10 cellular contexts compared by ENCODE assay signal in the genomic region with DNA sequence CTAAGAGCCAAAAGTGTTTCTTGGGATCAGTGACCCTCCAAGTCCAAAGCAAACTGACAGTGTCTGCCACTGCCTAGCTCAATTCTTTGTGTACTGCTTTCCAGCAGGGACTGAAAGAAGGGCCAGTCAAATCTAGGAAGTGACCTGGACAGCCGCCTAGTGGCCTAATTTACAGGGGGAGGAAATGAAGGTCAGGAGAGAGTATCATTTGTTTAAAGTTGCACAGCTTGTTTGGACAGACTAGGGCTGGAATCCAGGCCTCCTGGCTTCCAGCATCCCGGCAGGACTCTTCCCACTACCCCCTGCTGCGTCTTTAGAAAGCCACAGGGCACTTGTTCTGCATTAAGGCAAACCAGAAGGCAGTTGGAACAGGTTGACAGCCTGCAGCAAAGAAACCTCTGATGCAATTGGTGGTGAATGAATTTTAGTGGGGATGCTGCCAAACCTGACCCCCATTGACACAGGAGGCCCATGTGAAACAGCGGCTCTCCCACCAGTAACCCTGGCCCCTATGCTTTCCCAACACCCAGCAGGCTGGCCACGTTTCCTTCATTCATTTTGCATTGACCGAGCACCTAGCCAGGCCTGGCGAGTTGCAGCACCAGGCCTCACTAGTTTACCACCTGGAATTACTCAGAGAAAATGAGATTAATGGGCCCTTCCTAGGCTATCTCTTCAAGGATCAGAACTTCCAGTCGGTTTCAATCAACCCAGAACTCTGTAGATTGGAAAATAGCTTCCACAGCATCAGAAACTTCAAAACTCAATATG. TPM values are rescaled to one million over a fixed set of nuclear protein-coding genes. Genes with fewer than 3 reads are reported as not detected.
DNase-seq lines count a peak whose midpoint lies in the region; ATAC-seq and TF ChIP-seq lines count a peak whose summit lies in the region.
"Had no signal": no experiment of that assay in that cellular context is flagged by ENCODE, and none has a peak within 500 bp of the region (broad histone marks: within the 10 kb centered on the region; RNA-seq: fewer than 3 reads in every experiment).

No MANE protein-coding gene starts in this region.

- H3F3A ChIP-seq in SK-N-SH (replicated peaks; ENCODE audit: insufficient read depth), result no peaks in the 10 kb centered on the region

- TF ChIP-seq CTCF in GM12865 (IDR thresholded peaks at IDR 0.05; ENCODE audit: insufficient read depth, low read depth, low read length, missing control alignments), result peak; percentile 16
- TF ChIP-seq CTCF in SK-N-SH (IDR thresholded peaks at IDR 0.05), result peak; percentile 56
- peak in 1 of 5 experiments; percentile 30 for TF ChIP-seq CTCF in gastrocnemius medialis (IDR thresholded peaks at IDR 0.05 in 4 of 5, conservative IDR thresholded peaks at IDR 0.05 in 1 of 5)

- H3K27me3 ChIP-seq in SK-N-SH (ENCODE audit: insufficient read depth) (no peaks in the 10 kb centered on the region), gastrocnemius medialis (no peaks in the 10 kb centered on the region)

- POLR2A ChIA-PET in SK-N-SH (lab: Yijun Ruan, JAX), result interaction anchor here (0.6 to 1.1 kb wide), 2 partner anchors 110 to 198 kb away, joined by 3 to 5 read pairs; a partner anchor contains a TSS

- no peak overlapping the region for H3K9ac ChIP-seq in SK-N-SH

- no peaks in the 10 kb centered on the region for H3K36me3 ChIP-seq in SK-N-SH (replicated peaks in 1 of 2; ENCODE audit: control insufficient read depth in 1 of 2, insufficient read depth in 2 of 2, low read length in 1 of 2)
- no peaks in the 10 kb centered on the region for H3K36me3 ChIP-seq in gastrocnemius medialis

- TF ChIP-seq RAD21 in SK-N-SH (IDR thresholded peaks at IDR 0.05; ENCODE audit: low read length), result peak; percentile 46

- in situ Hi-C loops in gastrocnemius medialis (cut with MboI; ENCODE audit: low sequenced_read_pairs in 4 of 4), result no loop called here

- ATAC-seq in Right ventricle myocardium superior (ENCODE audit: poor library complexity), result peak; percentile 69
- peak; percentile 20 to 38 for ATAC-seq in gastrocnemius medialis
- ATAC-seq in HG03342 (IDR thresholded peaks at IDR 0.05; ENCODE audit: unreplicated experiment), result no peak
- no peak for ATAC-seq in GM18870 (IDR thresholded peaks at IDR 0.05; ENCODE audit: unreplicated experiment)
- no peak for ATAC-seq in GM18907 (IDR thresholded peaks at IDR 0.05; ENCODE audit: unreplicated experiment)

- TF ChIP-seq POLR2A in gastrocnemius medialis (IDR thresholded peaks at IDR 0.05), result no peak

- DNase-seq in GM12865 (ENCODE audit: low read depth), result no peak
- DNase-seq in SK-N-SH, result peak; percentile 50
- DNase-seq in Right ventricle myocardium superior, result peak; percentile 60
- DNase-seq in gastrocnemius medialis, result no peak
- no peak for DNase-seq in NCI-H2196 treated with DMSO at 0.1 percent for 48 hours (lab: John Stamatoyannopoulos, UW; ENCODE audit: unreplicated experiment)
- DNase-seq: stimulated activated CD4-positive, alpha-beta T cell treated with anti-CD3 and anti-CD28 coated beads, Interleukin-1b, Interleukin-23, amount 100 ng/mL, for 48 hours had no signal

- H3K27ac ChIP-seq in SK-N-SH (ENCODE audit: low read depth in 2 of 2, low read length in 1 of 2) (peak overlapping the region in 1 of 2 experiments; percentile 54; a peak in 2 of 4 replicates), gastrocnemius medialis (peak overlapping the region; percentile 30 to 63 (median 42))

- H3K4me2 ChIP-seq in SK-N-SH, result no peak overlapping the region

- no peak overlapping the region for H2AFZ ChIP-seq in SK-N-SH (ENCODE audit: low read depth)

- H3K9me3 ChIP-seq in SK-N-SH, result no peaks in the 10 kb centered on the region
- no peaks in the 10 kb centered on the region for H3K9me3 ChIP-seq in gastrocnemius medialis

- CTCF ChIA-PET in SK-N-SH (lab: Yijun Ruan, JAX), result interaction anchor here (0.7 to 2.9 kb wide), 21 partner anchors 10 to 895 kb away, joined by 3 to 18 read pairs (median 4); a partner anchor contains a TSS

- WGBS in SK-N-SH (ENCODE audit: low lambda C conversion rate), result 43% methylated on average over 8 of the region's 8 CpGs

- no peak overlapping the region for H3K4me3 ChIP-seq in GM12865 (ENCODE audit: low read depth, low read length)
- no peak overlapping the region for H3K4me3 ChIP-seq in SK-N-SH (ENCODE audit: low read depth in 2 of 2, low read length in 1 of 2)
- H3K4me3 ChIP-seq in gastrocnemius medialis, result no peak overlapping the region
- H3K4me3 ChIP-seq: coronary artery had no signal

- H4K20me1 ChIP-seq in SK-N-SH (ENCODE audit: insufficient read depth), result no peaks in the 10 kb centered on the region

- intact Hi-C loops in Right ventricle myocardium superior (cut with DNase I), result no loop called here
- intact Hi-C loops in gastrocnemius medialis (cut with DNase I; ENCODE audit: low total_unique reads), result no loop called here

- peak in 1 of 2 experiments; percentile 32; a peak in 1 of 4 replicates for TF ChIP-seq EP300 in SK-N-SH (IDR thresholded peaks at IDR 0.05; ENCODE audit: borderline replicate concordance in 1 of 2, low read depth in 1 of 2, low read length in 1 of 2)

- H3K79me2 ChIP-seq in SK-N-SH (ENCODE audit: insufficient read depth), result no peaks in the 10 kb centered on the region

- H3K4me1 ChIP-seq in SK-N-SH (ENCODE audit: control insufficient read depth in 1 of 2, insufficient read depth in 2 of 2, low read depth in 1 of 2, low read length in 1 of 2), result peaks cover 0 to 27% of the 10 kb centered on the region in 2 experiments; a peak in 2 of 4 replicates
- peaks cover 0 to 12% of the 10 kb centered on the region in 2 donors for H3K4me1 ChIP-seq in gastrocnemius medialis

- H3K9me2 ChIP-seq in SK-N-SH, result no peaks in the 10 kb centered on the region

TF ChIP-seq in SK-N-SH, 30 proteins besides CTCF, POLR2A, EP300 and RAD21 (continues in another document):
- TF ChIP-seq POLR2AphosphoS5 (IDR thresholded peaks at IDR 0.05; ENCODE audit: low read depth, low read length), result 0 out of 2 replicates have a peak, but pooled peaks have one; percentile 20
- TF ChIP-seq GABPA (IDR thresholded peaks at IDR 0.05; ENCODE audit: low read depth), result no peak
- TF ChIP-seq FOXM1 (IDR thresholded peaks at IDR 0.05; ENCODE audit: low read depth), result no peak
- no peak for TF ChIP-seq NFIC (IDR thresholded peaks at IDR 0.05; ENCODE audit: borderline replicate concordance)
- TF ChIP-seq NRF1 (IDR thresholded peaks at IDR 0.05; ENCODE audit: low read depth, low read length), result no peak
- no peak for TF ChIP-seq EZH2phosphoT487 (IDR thresholded peaks at IDR 0.05; ENCODE audit: borderline replicate concordance, low read depth)
- TF ChIP-seq CHD2 (IDR thresholded peaks at IDR 0.05; ENCODE audit: low read length, partially characterized antibody), result peak; percentile 9
- peak; percentile 60 for TF ChIP-seq TCF12 (IDR thresholded peaks at IDR 0.05)
- TF ChIP-seq, protein P1, sequence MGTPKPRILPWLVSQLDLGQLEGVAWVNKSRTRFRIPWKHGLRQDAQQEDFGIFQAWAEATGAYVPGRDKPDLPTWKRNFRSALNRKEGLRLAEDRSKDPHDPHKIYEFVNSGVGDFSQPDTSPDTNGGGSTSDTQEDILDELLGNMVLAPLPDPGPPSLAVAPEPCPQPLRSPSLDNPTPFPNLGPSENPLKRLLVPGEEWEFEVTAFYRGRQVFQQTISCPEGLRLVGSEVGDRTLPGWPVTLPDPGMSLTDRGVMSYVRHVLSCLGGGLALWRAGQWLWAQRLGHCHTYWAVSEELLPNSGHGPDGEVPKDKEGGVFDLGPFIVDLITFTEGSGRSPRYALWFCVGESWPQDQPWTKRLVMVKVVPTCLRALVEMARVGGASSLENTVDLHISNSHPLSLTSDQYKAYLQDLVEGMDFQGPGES (IDR thresholded peaks at IDR 0.05; ENCODE audit: low read depth, low read length), result no peak
- TF ChIP-seq, protein P2, sequence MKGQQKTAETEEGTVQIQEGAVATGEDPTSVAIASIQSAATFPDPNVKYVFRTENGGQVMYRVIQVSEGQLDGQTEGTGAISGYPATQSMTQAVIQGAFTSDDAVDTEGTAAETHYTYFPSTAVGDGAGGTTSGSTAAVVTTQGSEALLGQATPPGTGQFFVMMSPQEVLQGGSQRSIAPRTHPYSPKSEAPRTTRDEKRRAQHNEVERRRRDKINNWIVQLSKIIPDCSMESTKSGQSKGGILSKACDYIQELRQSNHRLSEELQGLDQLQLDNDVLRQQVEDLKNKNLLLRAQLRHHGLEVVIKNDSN (IDR thresholded peaks at IDR 0.05; ENCODE audit: borderline replicate concordance, low read depth), result no peak
- TF ChIP-seq FOXJ3 (CRISPR knock-in tag; IDR thresholded peaks at IDR 0.05), result no peak
- TF ChIP-seq RFX5 (IDR thresholded peaks at IDR 0.05; ENCODE audit: low read length), result no peak
- TF ChIP-seq, protein P3, sequence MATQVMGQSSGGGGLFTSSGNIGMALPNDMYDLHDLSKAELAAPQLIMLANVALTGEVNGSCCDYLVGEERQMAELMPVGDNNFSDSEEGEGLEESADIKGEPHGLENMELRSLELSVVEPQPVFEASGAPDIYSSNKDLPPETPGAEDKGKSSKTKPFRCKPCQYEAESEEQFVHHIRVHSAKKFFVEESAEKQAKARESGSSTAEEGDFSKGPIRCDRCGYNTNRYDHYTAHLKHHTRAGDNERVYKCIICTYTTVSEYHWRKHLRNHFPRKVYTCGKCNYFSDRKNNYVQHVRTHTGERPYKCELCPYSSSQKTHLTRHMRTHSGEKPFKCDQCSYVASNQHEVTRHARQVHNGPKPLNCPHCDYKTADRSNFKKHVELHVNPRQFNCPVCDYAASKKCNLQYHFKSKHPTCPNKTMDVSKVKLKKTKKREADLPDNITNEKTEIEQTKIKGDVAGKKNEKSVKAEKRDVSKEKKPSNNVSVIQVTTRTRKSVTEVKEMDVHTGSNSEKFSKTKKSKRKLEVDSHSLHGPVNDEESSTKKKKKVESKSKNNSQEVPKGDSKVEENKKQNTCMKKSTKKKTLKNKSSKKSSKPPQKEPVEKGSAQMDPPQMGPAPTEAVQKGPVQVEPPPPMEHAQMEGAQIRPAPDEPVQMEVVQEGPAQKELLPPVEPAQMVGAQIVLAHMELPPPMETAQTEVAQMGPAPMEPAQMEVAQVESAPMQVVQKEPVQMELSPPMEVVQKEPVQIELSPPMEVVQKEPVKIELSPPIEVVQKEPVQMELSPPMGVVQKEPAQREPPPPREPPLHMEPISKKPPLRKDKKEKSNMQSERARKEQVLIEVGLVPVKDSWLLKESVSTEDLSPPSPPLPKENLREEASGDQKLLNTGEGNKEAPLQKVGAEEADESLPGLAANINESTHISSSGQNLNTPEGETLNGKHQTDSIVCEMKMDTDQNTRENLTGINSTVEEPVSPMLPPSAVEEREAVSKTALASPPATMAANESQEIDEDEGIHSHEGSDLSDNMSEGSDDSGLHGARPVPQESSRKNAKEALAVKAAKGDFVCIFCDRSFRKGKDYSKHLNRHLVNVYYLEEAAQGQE (IDR thresholded peaks at IDR 0.05; ENCODE audit: low read depth, low read length), result no peak
- no peak for TF ChIP-seq TAF1 (IDR thresholded peaks at IDR 0.05; ENCODE audit: borderline replicate concordance, low read depth, low read length)

RNA-seq across cellular contexts. Expression of a gene that starts 28.2 kb away (rescaled TPM):
- 12.7 and 17.0 TPM in 2 replicates for polyA plus RNA-seq in SK-N-SH (2012; rRNA removed)
- 8.9 and 12.4 TPM in 2 replicates for polyA plus RNA-seq in SK-N-SH (2012; cell fraction: cytosol; rRNA removed)
- polyA plus RNA-seq in SK-N-SH (2012; cell fraction: nucleus; rRNA removed), result 22.8 and 32.1 TPM in 2 replicates
- 101 TPM for total RNA-seq in Right ventricle myocardium superior
- 1 to 10 TPM in 2 of 4 donors, under 1 TPM in 2; 0.15 to 2.7 (median 1.7) TPM for total RNA-seq in gastrocnemius medialis

Comparison
In these comparisons a context has a peak if more than half of its experiments do, and no peak if none do; other contexts are left out.
1. DNase-seq: peak in SK-N-SH (single experiment) and Right ventricle myocardium superior (single experiment); none in GM12865 (single experiment), gastrocnemius medialis (0 of 2) and NCI-H2196 treated with DMSO at 0.1 percent for 48 hours (single experiment).
2. ATAC-seq: peak in Right ventricle myocardium superior (single experiment) and gastrocnemius medialis (2 of 2); none in HG03342 (single experiment), GM18870 (single experiment) and GM18907 (single experiment).
3. RNA of a gene that starts 28.2 kb away (total RNA-seq): 101 TPM in Right ventricle myocardium superior (single experiment); 0.15 to 2.7 TPM in gastrocnemius medialis; every median in the first group is over 10 times any median in the second.